Comparison of ENCODE assay signal across 21 cellular contexts in genomic region chr4:75005727-75006126, GRCh38.
"Had no signal": no experiment of that assay in that cellular context is flagged by ENCODE, and none has a peak within 500 bp of the region (broad histone marks: within the 10 kb centered on the region; RNA-seq: fewer than 3 reads in every experiment).

No MANE protein-coding gene starts in this region.

- ATAC-seq: stimulated activated naive CD8-positive, alpha-beta T cell treated with anti-CD3 and anti-CD28 coated beads, Interleukin-15, Interleukin-2, amounts not matched to agents 100 U/mL and 50 U/mL, for 24 hours had no signal

- H3K9me3 ChIP-seq: pancreas, prostate gland, testis had no signal

- H3K27me3 ChIP-seq: heart right ventricle, left lung, pancreas, testis had no signal

- H3K27ac ChIP-seq: left lung, prostate gland, testis had no signal

- H3K4me1 Mint-ChIP-seq: neural crest cell had no signal

- DNase-seq: activated CD4-positive, alpha-beta T cell treated with anti-CD3 and anti-CD28 coated beads for 4 hours; activated CD4-positive, alpha-beta T cell treated with anti-CD3 and anti-CD28 coated beads, Interleukin-2, amount 50 U/mL, for 4 hours; activated CD4-positive, CD25-positive, alpha-beta regulatory T cell; activated CD8-positive, alpha-beta memory T cell treated with anti-CD3 and anti-CD28 coated beads for 24 hours; activated effector memory CD4-positive, alpha-beta T cell treated with Interleukin-2 at 50 U/mL for 16 hours; activated naive CD4-positive, alpha-beta T cell treated with Interleukin-2 at 50 U/mL for 16 hours; anterior cingulate cortex; central memory CD4-positive, alpha-beta T cell; mucosa of descending colon; naive B cell; stimulated activated CD4-positive, alpha-beta T cell treated with anti-CD3 and anti-CD28 coated beads, Interleukin-2, amount 100 ng/mL, for 48 hours; stimulated activated naive CD8-positive, alpha-beta T cell treated with anti-CD3 and anti-CD28 coated beads, Interleukin-15, Interleukin-2, amounts not matched to agents 100 U/mL and 50 U/mL, for 24 hours; testis; trophoblast cell had no signal

- H3K36me3 Mint-ChIP-seq: activated naive CD8-positive, alpha-beta T cell had no signal

- H3K4me1 ChIP-seq: left lung, prostate gland, testis had no signal

- H3K4me3 Mint-ChIP-seq: activated naive CD8-positive, alpha-beta T cell; brain; naive B cell; neural crest cell had no signal

- H3K36me3 ChIP-seq: heart right ventricle, left lung, pancreas, prostate gland had no signal

- H3K27ac Mint-ChIP-seq: activated naive CD8-positive, alpha-beta T cell had no signal

- H3K4me3 ChIP-seq: heart right ventricle, left lung, mucosa of descending colon, pancreas, prostate gland, testis had no signal

- H3K27me3 Mint-ChIP-seq: brain, naive B cell had no signal
